Comparison of ENCODE assay signal across 17 cellular contexts in genomic region chr5:11072556-11072955, GRCh38.
"Had no signal": no experiment of that assay in that cellular context is flagged by ENCODE, and none has a peak within 500 bp of the region (broad histone marks: within the 10 kb centered on the region; RNA-seq: fewer than 3 reads in every experiment).

No MANE protein-coding gene starts in this region.

- DNase-seq: effector CD4-positive, alpha-beta T cell; endodermal cell; erythroblast; foreskin keratinocyte; heart left ventricle; mammary epithelial cell; ovary; right cardiac atrium; small intestine; stimulated activated CD4-positive, alpha-beta T cell treated with anti-CD3 and anti-CD28 coated beads, Interleukin-12 subunit alpha, Interleukin-12 subunit beta, amount 100 ng/mL, for 4 hours; stimulated activated naive CD4-positive, alpha-beta T cell treated with Interleukin-2 at 50 U/mL for 16 hours; thyroid gland had no signal

- H3K27ac ChIP-seq: coronary artery, foreskin keratinocyte, heart left ventricle, neural progenitor cell, ovary, suprapubic skin, thyroid gland had no signal

- H3K27me3 ChIP-seq: foreskin keratinocyte, neural progenitor cell, ovary, thyroid gland had no signal

- H3K4me2 ChIP-seq: neural progenitor cell had no signal

- H3K9me3 ChIP-seq: ovary, suprapubic skin, thyroid gland had no signal

- H3K9ac ChIP-seq: neural progenitor cell had no signal

- ATAC-seq: foreskin keratinocyte; heart left ventricle; left lobe of liver; natural killer cell treated with Interleukin-12 subunit alpha and Interleukin-12 subunit beta and Interleukin-15 and Interleukin-18, amount 100 ng/mL, for 72 hours; right cardiac atrium had no signal

- H3K4me1 ChIP-seq: foreskin keratinocyte, heart left ventricle, neural progenitor cell, suprapubic skin, thyroid gland had no signal

- H2AFZ ChIP-seq: neural progenitor cell had no signal

- H3K4me3 ChIP-seq: coronary artery, heart left ventricle, neural progenitor cell, ovary, suprapubic skin, thyroid gland had no signal

- H3K36me3 ChIP-seq: heart left ventricle, ovary, suprapubic skin, thyroid gland had no signal
